In the genomic region with DNA sequence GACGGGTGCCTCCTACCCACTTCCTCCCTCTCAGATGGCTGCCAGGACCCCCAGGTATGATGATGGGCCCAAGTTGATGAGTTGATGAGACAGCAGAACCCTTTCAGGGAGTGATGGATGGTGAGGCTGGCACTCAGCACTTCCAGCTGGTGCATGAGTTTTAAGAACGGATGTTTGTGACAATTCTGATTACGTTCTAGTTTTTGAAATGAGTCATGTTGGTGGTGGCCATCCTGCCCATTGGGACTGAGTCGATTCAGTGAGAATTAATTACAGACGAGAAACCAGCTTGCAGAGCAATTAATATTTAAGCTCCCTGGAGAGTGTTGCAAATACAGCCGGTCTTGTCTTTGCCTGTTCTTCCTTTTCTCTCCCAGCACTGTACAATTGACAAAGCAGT, we compare ENCODE assay signal across 22 cellular contexts. TPM values are rescaled to one million over a fixed set of nuclear protein-coding genes. Genes with fewer than 3 reads are reported as not detected.
DNase-seq lines count a peak whose midpoint lies in the region; ATAC-seq, FAIRE-seq and TF ChIP-seq lines count a peak whose summit lies in the region.
"Had no signal": no experiment of that assay in that cellular context is flagged by ENCODE, and none has a peak within 500 bp of the region (broad histone marks: within the 10 kb centered on the region; RNA-seq: fewer than 3 reads in every experiment).

No MANE protein-coding gene starts in this region.

- peak overlapping the region in 5 of 8 donors; percentile 23 to 57 (median 29) for H3K4me3 Mint-ChIP-seq in CD4-positive, alpha-beta memory T cell
- H3K4me3 Mint-ChIP-seq: activated CD4-positive, alpha-beta T cell treated with anti-CD3 and anti-CD28 coated beads, Interleukin-2, amount 10 ng/mL, durations not matched to agents 24 days and 14 days had no signal

- no peak overlapping the region for H3K27ac ChIP-seq in CD4-positive, alpha-beta memory T cell (ENCODE audit: low read depth, low read length)
- no peak overlapping the region for H3K27ac ChIP-seq in endothelial cell of umbilical vein (ENCODE audit: insufficient read depth, low read depth, low read length)
- no peak overlapping the region for H3K27ac ChIP-seq in transverse colon
- H3K27ac ChIP-seq: ascending aorta, colonic mucosa had no signal

- no peak for TF ChIP-seq EP300 in transverse colon (IDR thresholded peaks at IDR 0.05; ENCODE audit: low read depth)

- WGBS in transverse colon (ENCODE audit: low coverage in 1 of 2), 2 donors: 56 to 89% methylated on average over 5 to 6 of the region's 6 CpGs

- peaks cover 0 to 2% (median 0%) of the 10 kb centered on the region in 8 donors for H3K9me3 Mint-ChIP-seq in CD4-positive, alpha-beta memory T cell
- H3K9me3 Mint-ChIP-seq: activated CD4-positive, alpha-beta T cell treated with anti-CD3 and anti-CD28 coated beads, Interleukin-2, amount 10 ng/mL, durations not matched to agents 24 days and 14 days had no signal

- H3K9me1 ChIP-seq in endothelial cell of umbilical vein (replicated peaks; ENCODE audit: control insufficient read depth, extremely low read depth, insufficient read depth, low read length): no peaks in the 10 kb centered on the region

- no peaks in the 10 kb centered on the region for H3K27me3 ChIP-seq in CD4-positive, alpha-beta memory T cell (ENCODE audit: insufficient read depth, low read length)
- H3K27me3 ChIP-seq in endothelial cell of umbilical vein (ENCODE audit: control insufficient read depth in 2 of 2, insufficient read depth in 2 of 2, low read length in 2 of 2) (no peaks in the 10 kb centered on the region), transverse colon (no peaks in the 10 kb centered on the region)
- H3K27me3 ChIP-seq: ascending aorta, BE2C, colonic mucosa, stomach had no signal

- no peak overlapping the region for H3K9ac ChIP-seq in endothelial cell of umbilical vein (replicated peaks; ENCODE audit: extremely low read depth, insufficient read depth, low read length)

- peaks cover 3% of the 10 kb centered on the region for H4K20me1 ChIP-seq in endothelial cell of umbilical vein (replicated peaks; ENCODE audit: control insufficient read depth, extremely low read depth, insufficient read depth, low read length)

- POLR2A ChIA-PET in CD4-positive, alpha-beta memory T cell (lab: Charles Lee; ENCODE audit: partially characterized antibody): no interaction called here
- POLR2A ChIA-PET in endothelial cell of umbilical vein (lab: Charles Lee): no interaction called here

- H3K27ac Mint-ChIP-seq in CD4-positive, alpha-beta memory T cell: peak overlapping the region in 4 of 7 donors; percentile 23 to 59 (median 32)
- H3K27ac Mint-ChIP-seq: activated CD4-positive, alpha-beta T cell treated with anti-CD3 and anti-CD28 coated beads, Interleukin-2, amount 10 ng/mL, durations not matched to agents 24 days and 14 days had no signal

- dilution Hi-C loops in endothelial cell of umbilical vein (cut with MboI; ENCODE audit: extremely low pct_ligation_motif_present, low sequenced_read_pairs): no loop called here

- no peaks in the 10 kb centered on the region for H3K36me3 Mint-ChIP-seq in CD4-positive, alpha-beta memory T cell

- peaks cover 1 to 3% of the 10 kb centered on the region in 2 donors for H3K27me3 Mint-ChIP-seq in CD4-positive, alpha-beta memory T cell

- BruUV-seq in endothelial cell of umbilical vein (replicated peaks; lab: Mats Ljungman, UMichigan): no TSS peak

- H3K36me3 ChIP-seq in CD4-positive, alpha-beta memory T cell (ENCODE audit: insufficient read depth, low read length): no peaks in the 10 kb centered on the region
- H3K36me3 ChIP-seq in endothelial cell of umbilical vein (ENCODE audit: control insufficient read depth in 2 of 2, extremely low read depth in 1 of 2, insufficient read depth in 2 of 2, low read length in 2 of 2) (peaks cover 5 to 12% of the 10 kb centered on the region in 2 experiments), transverse colon (no peaks in the 10 kb centered on the region)
- H3K36me3 ChIP-seq: ascending aorta, BE2C, colonic mucosa, stomach had no signal

- TF ChIP-seq POLR2A in endothelial cell of umbilical vein (IDR thresholded peaks at IDR 0.05; ENCODE audit: low read depth, low read length) (no peak), transverse colon (IDR thresholded peaks at IDR 0.05) (no peak)

- H2AFZ ChIP-seq in endothelial cell of umbilical vein (ENCODE audit: low read depth, low read length): no peak overlapping the region

- H3K79me2 ChIP-seq in endothelial cell of umbilical vein (ENCODE audit: control insufficient read depth, insufficient read depth, low read length): peaks cover 43% of the 10 kb centered on the region

- peaks cover 21 to 42% (median 31%) of the 10 kb centered on the region in 4 donors for H3K4me1 Mint-ChIP-seq in CD4-positive, alpha-beta memory T cell

- no peak overlapping the region for H3K4me3 ChIP-seq in CD4-positive, alpha-beta memory T cell (ENCODE audit: low read length in 2 of 2)
- peak overlapping the region; percentile 31 for H3K4me3 ChIP-seq in Jurkat, Clone E6-1 (ENCODE audit: low read length)
- no peak overlapping the region for H3K4me3 ChIP-seq in endothelial cell of umbilical vein (replicated peaks in 1 of 3; ENCODE audit: insufficient read depth in 1 of 3, low read depth in 1 of 3, low read length in 3 of 3)
- H3K4me3 ChIP-seq in transverse colon: no peak overlapping the region
- H3K4me3 ChIP-seq: ascending aorta, colonic mucosa, stomach had no signal

- intact Hi-C loops in CD4-positive, alpha-beta memory T cell (cut with micrococcal nuclease): no loop called here
- intact Hi-C loops in endothelial cell of umbilical vein (cut with micrococcal nuclease): no loop called here
- intact Hi-C loops in transverse colon (cut with DNase I; ENCODE audit: low total_unique reads): no loop called here

- peak in 2 of 5 donors; percentile 14 to 24 for DNase-seq in CD4-positive, alpha-beta memory T cell
- peak; percentile 59 for DNase-seq in Jurkat, Clone E6-1 (ENCODE audit: low read depth, low spot score)
- peak; percentile 40 for DNase-seq in endothelial cell of umbilical vein (ENCODE audit: low read depth, low spot score)
- no peak for DNase-seq in transverse colon
- no peak for DNase-seq in NCI-H524 (lab: John Stamatoyannopoulos, UW)
- DNase-seq: activated CD4-positive, alpha-beta T cell treated with anti-CD3 and anti-CD28 coated beads, Interleukin-2, amount 10 ng/mL, durations not matched to agents 24 days and 14 days; BE2C; colonic mucosa; DMS53; H7; head of caudate nucleus; kidney; NCI-H2029 treated with DMSO at 0.1 percent for 48 hours; NCI-H748 treated with DMSO at 0.1 percent for 48 hours; small intestine; stomach had no signal

- H3K4me1 ChIP-seq in CD4-positive, alpha-beta memory T cell (ENCODE audit: insufficient read depth, low read length): peaks cover 22% of the 10 kb centered on the region
- H3K4me1 ChIP-seq in endothelial cell of umbilical vein (ENCODE audit: control insufficient read depth, extremely low read depth, insufficient read depth, low read length): peaks cover 9% of the 10 kb centered on the region
- H3K4me1 ChIP-seq in transverse colon: no peaks in the 10 kb centered on the region
- H3K4me1 ChIP-seq: ascending aorta, BE2C, colonic mucosa had no signal

- no peak for TF ChIP-seq CTCF in endothelial cell of umbilical vein (IDR thresholded peaks at IDR 0.05; ENCODE audit: extremely low read depth in 1 of 2, insufficient read depth in 1 of 2, low read depth in 1 of 2, low read length in 2 of 2)
- no peak for TF ChIP-seq CTCF in transverse colon (IDR thresholded peaks at IDR 0.05)

- H3K4me2 ChIP-seq in endothelial cell of umbilical vein (ENCODE audit: insufficient read depth, low read length): no peak overlapping the region

- in situ Hi-C loops in transverse colon (cut with MboI; ENCODE audit: low pct_ligation_motif_present in 1 of 4, low pct_unique_long_range_greater_than_20kb in 1 of 4, low sequenced_read_pairs in 3 of 4): no loop called here

- ATAC-seq in GM19025 (IDR thresholded peaks at IDR 0.05; ENCODE audit: low read depth, unreplicated experiment): peak; percentile 66
- no peak for ATAC-seq in HG02588 (IDR thresholded peaks at IDR 0.05; ENCODE audit: unreplicated experiment)
- ATAC-seq in GM18858 (IDR thresholded peaks at IDR 0.05; ENCODE audit: unreplicated experiment): no peak
- ATAC-seq: esophagus mucosa had no signal

- H3K9me3 ChIP-seq in CD4-positive, alpha-beta memory T cell (ENCODE audit: control insufficient read depth in 1 of 2, low read length in 2 of 2): no peaks in the 10 kb centered on the region
- H3K9me3 ChIP-seq in endothelial cell of umbilical vein (replicated peaks; ENCODE audit: control insufficient read depth, insufficient read depth, low read length): no peaks in the 10 kb centered on the region
- H3K9me3 ChIP-seq in transverse colon: no peaks in the 10 kb centered on the region
- H3K9me3 ChIP-seq: ascending aorta, BE2C, colonic mucosa, stomach had no signal

- CTCF ChIA-PET in CD4-positive, alpha-beta memory T cell (lab: Charles Lee; ENCODE audit: partially characterized antibody): interaction anchor here (2.1 kb wide), 1 partner anchor 22 kb away, joined by 6 read pairs; no protein-coding TSS in a partner anchor
- CTCF ChIA-PET in endothelial cell of umbilical vein (lab: Charles Lee): interaction anchor here (1.5 kb wide), 1 partner anchor 8 kb away, joined by 3 read pairs; no protein-coding TSS in a partner anchor

- FAIRE-seq in endothelial cell of umbilical vein (lab: Jason Lieb, UNC): peak; percentile 64
- FAIRE-seq: GM19239, kidney, small intestine had no signal

TF ChIP-seq in endothelial cell of umbilical vein, 7 proteins besides CTCF, POLR2A, EP300 and RAD21:
- TF ChIP-seq JUN (IDR thresholded peaks at IDR 0.05; ENCODE audit: borderline replicate concordance, insufficient read depth, insufficient read length, low read depth) (peak; percentile 27), MAX (IDR thresholded peaks at IDR 0.05; ENCODE audit: insufficient read depth, insufficient read length) (no peak)

RNA-seq across cellular contexts. Expression of gene NR2C2, which starts 56.9 kb away (rescaled TPM):
- 100 to 1,000 TPM in 1 of 2 experiments, 10 to 100 TPM in 1; 94.3 to 103 TPM for total RNA-seq in CD4-positive, alpha-beta memory T cell
- polyA plus RNA-seq in CD4-positive, alpha-beta memory T cell: 10 to 100 TPM in 1 of 2 donors, 1 to 10 TPM in 1; 5.5 to 15.5 TPM
- 26.7 TPM for polyA plus RNA-seq in Jurkat, Clone E6-1 (2012; ENCODE audit: insufficient read depth, insufficient read length)
- 58.4 and 59.8 TPM in 2 replicates for total RNA-seq in endothelial cell of umbilical vein
- 19.3 and 20.3 TPM in 2 replicates for polyA plus RNA-seq in endothelial cell of umbilical vein
- 9.8 and 10.5 TPM in 2 replicates for polyA plus RNA-seq in endothelial cell of umbilical vein (2011; cell fraction: cytosol; rRNA removed)
- 121 and 132 TPM in 2 replicates for polyA plus RNA-seq in endothelial cell of umbilical vein (2011; cell fraction: nucleus; rRNA removed)
- 17.1 and 24.9 TPM in 2 replicates for polyA plus RNA-seq in endothelial cell of umbilical vein (2012)
- 71.1 and 86.1 TPM in 2 replicates for polyA minus RNA-seq in endothelial cell of umbilical vein
- polyA minus RNA-seq in endothelial cell of umbilical vein (2011; cell fraction: cytosol; rRNA and poly(A)+ RNA removed): 24.9 TPM
- polyA minus RNA-seq in endothelial cell of umbilical vein (2011; cell fraction: nucleus; rRNA and poly(A)+ RNA removed): 99.9 and 119 TPM in 2 replicates
- total RNA-seq in transverse colon: 10 to 100 TPM; 32.2 to 60.6 (median 47.8) TPM

Comparison
In these comparisons a context has a peak if more than half of its experiments do, and no peak if none do; other contexts are left out.
1. DNase-seq: peak in Jurkat, Clone E6-1 (single experiment) and endothelial cell of umbilical vein (single experiment); none in transverse colon (single experiment) and NCI-H524 (0 of 2).